In the genomic region with DNA sequence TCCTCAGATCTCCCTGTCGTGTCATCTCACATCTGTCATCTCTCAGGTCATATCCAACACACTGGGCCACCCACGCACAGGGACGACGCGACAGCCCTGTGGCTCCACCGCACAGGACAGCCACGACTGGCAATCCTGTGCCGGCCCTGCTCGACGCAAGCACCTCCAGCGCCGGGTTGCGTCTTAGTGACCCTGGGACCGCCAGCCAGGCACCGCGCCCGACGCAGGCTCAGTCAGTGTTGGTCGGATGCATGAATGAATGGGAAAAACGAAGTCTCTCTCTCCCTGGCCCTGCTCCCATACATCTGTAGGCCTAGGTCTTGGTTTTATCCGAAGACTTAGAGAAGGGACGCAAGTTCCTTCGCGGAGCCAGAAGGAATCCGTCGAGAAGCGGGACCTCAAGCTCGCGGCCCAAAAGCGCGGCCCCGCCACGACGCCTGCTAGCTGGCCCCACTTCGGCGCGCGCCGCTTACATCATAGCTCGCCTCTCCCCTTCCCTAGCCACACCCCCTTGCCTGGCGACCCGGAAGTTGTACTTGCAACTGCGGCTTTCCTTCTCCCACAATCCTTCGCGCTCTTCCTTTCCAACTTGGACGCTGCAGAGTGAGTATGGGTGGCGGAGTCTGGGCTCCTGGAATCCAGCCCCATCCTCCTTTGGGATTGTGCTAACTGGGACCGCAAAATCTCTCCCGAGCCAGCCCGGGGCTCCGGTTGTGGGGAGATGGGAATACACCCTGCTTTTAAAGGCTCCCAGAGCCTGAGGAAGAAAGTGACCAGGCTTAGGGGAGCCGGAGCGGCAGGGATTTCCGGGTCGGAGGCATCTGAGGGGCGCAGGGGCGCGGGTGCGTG, we compare ENCODE assay signal across 1 cellular context.
TF ChIP-seq lines count a peak whose summit lies in the region.

A gene (plus strand): TSS at position 577 of the 849 bp plus-strand sequence. CDS start 413 bp downstream, outside the sequence.

TF ChIP-seq in A549, 52 proteins besides CTCF, POLR2A, EP300 and RAD21 (continued from another document):
- TF ChIP-seq FOSL2 (IDR thresholded peaks at IDR 0.05) (no peak), FOSL2 (CRISPR knock-in tag; IDR thresholded peaks at IDR 0.05) (no peak), CHD4 (IDR thresholded peaks at IDR 0.05; ENCODE audit: borderline replicate concordance) (no peak), POLR2AphosphoS2 (conservative IDR thresholded peaks at IDR 0.05; ENCODE audit: low read length) (no peak), NPAS2 (CRISPR knock-in tag; IDR thresholded peaks at IDR 0.05; ENCODE audit: borderline replicate concordance) (no peak), ZSCAN20 (CRISPR knock-in tag; IDR thresholded peaks at IDR 0.05) (peak; percentile 78; the same call in 1 of the 2 replicates), TFCP2L1 (CRISPR knock-in tag; IDR thresholded peaks at IDR 0.05) (peak; percentile 55; the same call in 1 of the 2 replicates), PHF8 (IDR thresholded peaks at IDR 0.05; ENCODE audit: borderline replicate concordance, low read depth) (peak; percentile 72), MYC (IDR thresholded peaks at IDR 0.05; ENCODE audit: borderline replicate concordance, low read length) (peak; percentile 59; the same call in 1 of the 2 replicates), NR3C1 (IDR thresholded peaks at IDR 0.05) (no peak), GATA3 (IDR thresholded peaks at IDR 0.05; ENCODE audit: borderline replicate concordance) (peak; percentile 45), HOXA7 (CRISPR knock-in tag; IDR thresholded peaks at IDR 0.05) (no peak), ZC3H11A (IDR thresholded peaks at IDR 0.05) (no peak), NFE2L2 (conservative IDR thresholded peaks at IDR 0.05; ENCODE audit: low read length) (no peak), RCOR1 (IDR thresholded peaks at IDR 0.05; ENCODE audit: low read depth, low read length) (no peak), MAFK (IDR thresholded peaks at IDR 0.05; ENCODE audit: partially characterized antibody) (no peak), CHD2 (IDR thresholded peaks at IDR 0.05; ENCODE audit: low read length, partially characterized antibody) (no peak), KDM1A (IDR thresholded peaks at IDR 0.05; ENCODE audit: low read depth) (no peak), CEBPB (IDR thresholded peaks at IDR 0.05) (peak in 1 of 2 experiments; percentile 82; a peak in 2 of 4 replicates), KDM5A (IDR thresholded peaks at IDR 0.05) (no peak), RFX5 (IDR thresholded peaks at IDR 0.05) (no peak), FOSB (CRISPR knock-in tag; IDR thresholded peaks at IDR 0.05) (no peak), ESRRA (IDR thresholded peaks at IDR 0.05; ENCODE audit: borderline replicate concordance, low read length) (no peak), JUN (IDR thresholded peaks at IDR 0.05) (peak; percentile 96 to 99), BHLHE40 (IDR thresholded peaks at IDR 0.05; ENCODE audit: low read depth, low read length) (no peak), ZFP36 (IDR thresholded peaks at IDR 0.05; ENCODE audit: borderline replicate concordance, partially characterized antibody) (no peak), HOXB5 (CRISPR knock-in tag; IDR thresholded peaks at IDR 0.05) (peak; percentile 89; the same call in 1 of the 2 replicates), CBX8 (IDR thresholded peaks at IDR 0.05) (no peak), EHMT2 (IDR thresholded peaks at IDR 0.05; ENCODE audit: low read depth) (no peak), RNF2 (IDR thresholded peaks at IDR 0.05; ENCODE audit: borderline replicate concordance, low read depth) (peak; percentile 80; the same call in 1 of the 2 replicates), HEYL (CRISPR knock-in tag; IDR thresholded peaks at IDR 0.05) (no peak), ZNF302 (CRISPR knock-in tag; IDR thresholded peaks at IDR 0.05) (no peak), HDAC2 (IDR thresholded peaks at IDR 0.05) (peak; percentile 27; the same call in 1 of the 2 replicates)
- TF ChIP-seq, protein P1, sequence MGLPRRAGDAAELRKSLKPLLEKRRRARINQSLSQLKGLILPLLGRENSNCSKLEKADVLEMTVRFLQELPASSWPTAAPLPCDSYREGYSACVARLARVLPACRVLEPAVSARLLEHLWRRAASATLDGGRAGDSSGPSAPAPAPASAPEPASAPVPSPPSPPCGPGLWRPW (IDR thresholded peaks at IDR 0.05) = no peak
- TF ChIP-seq, protein P2, sequence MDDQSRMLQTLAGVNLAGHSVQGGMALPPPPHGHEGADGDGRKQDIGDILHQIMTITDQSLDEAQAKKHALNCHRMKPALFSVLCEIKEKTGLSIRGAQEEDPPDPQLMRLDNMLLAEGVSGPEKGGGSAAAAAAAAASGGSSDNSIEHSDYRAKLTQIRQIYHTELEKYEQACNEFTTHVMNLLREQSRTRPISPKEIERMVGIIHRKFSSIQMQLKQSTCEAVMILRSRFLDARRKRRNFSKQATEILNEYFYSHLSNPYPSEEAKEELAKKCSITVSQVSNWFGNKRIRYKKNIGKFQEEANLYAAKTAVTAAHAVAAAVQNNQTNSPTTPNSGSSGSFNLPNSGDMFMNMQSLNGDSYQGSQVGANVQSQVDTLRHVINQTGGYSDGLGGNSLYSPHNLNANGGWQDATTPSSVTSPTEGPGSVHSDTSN (IDR thresholded peaks at IDR 0.05) = 0 out of 2 replicates have a peak, but pooled peaks have one; percentile 43
- TF ChIP-seq, protein P3, sequence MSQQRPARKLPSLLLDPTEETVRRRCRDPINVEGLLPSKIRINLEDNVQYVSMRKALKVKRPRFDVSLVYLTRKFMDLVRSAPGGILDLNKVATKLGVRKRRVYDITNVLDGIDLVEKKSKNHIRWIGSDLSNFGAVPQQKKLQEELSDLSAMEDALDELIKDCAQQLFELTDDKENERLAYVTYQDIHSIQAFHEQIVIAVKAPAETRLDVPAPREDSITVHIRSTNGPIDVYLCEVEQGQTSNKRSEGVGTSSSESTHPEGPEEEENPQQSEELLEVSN (IDR thresholded peaks at IDR 0.05; ENCODE audit: borderline replicate concordance, low read depth) = peak; percentile 100
- TF ChIP-seq, protein P4, sequence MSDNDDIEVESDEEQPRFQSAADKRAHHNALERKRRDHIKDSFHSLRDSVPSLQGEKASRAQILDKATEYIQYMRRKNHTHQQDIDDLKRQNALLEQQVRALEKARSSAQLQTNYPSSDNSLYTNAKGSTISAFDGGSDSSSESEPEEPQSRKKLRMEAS (IDR thresholded peaks at IDR 0.05) = peak; percentile 100
- TF ChIP-seq, protein P5, sequence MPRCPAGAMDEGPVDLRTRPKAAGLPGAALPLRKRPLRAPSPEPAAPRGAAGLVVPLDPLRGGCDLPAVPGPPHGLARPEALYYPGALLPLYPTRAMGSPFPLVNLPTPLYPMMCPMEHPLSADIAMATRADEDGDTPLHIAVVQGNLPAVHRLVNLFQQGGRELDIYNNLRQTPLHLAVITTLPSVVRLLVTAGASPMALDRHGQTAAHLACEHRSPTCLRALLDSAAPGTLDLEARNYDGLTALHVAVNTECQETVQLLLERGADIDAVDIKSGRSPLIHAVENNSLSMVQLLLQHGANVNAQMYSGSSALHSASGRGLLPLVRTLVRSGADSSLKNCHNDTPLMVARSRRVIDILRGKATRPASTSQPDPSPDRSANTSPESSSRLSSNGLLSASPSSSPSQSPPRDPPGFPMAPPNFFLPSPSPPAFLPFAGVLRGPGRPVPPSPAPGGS (IDR thresholded peaks at IDR 0.05) = peak; percentile 98
- TF ChIP-seq, protein P6, sequence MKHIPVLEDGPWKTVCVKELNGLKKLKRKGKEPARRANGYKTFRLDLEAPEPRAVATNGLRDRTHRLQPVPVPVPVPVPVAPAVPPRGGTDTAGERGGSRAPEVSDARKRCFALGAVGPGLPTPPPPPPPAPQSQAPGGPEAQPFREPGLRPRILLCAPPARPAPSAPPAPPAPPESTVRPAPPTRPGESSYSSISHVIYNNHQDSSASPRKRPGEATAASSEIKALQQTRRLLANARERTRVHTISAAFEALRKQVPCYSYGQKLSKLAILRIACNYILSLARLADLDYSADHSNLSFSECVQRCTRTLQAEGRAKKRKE (CRISPR knock-in tag; IDR thresholded peaks at IDR 0.05; ENCODE audit: low read depth) = peak; percentile 83
- TF ChIP-seq, protein P7, sequence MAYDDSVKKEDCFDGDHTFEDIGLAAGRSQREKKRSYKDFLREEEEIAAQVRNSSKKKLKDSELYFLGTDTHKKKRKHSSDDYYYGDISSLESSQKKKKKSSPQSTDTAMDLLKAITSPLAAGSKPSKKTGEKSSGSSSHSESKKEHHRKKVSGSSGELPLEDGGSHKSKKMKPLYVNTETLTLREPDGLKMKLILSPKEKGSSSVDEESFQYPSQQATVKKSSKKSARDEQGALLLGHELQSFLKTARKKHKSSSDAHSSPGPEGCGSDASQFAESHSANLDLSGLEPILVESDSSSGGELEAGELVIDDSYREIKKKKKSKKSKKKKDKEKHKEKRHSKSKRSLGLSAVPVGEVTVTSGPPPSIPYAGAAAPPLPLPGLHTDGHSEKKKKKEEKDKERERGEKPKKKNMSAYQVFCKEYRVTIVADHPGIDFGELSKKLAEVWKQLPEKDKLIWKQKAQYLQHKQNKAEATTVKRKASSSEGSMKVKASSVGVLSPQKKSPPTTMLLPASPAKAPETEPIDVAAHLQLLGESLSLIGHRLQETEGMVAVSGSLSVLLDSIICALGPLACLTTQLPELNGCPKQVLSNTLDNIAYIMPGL (CRISPR knock-in tag; IDR thresholded peaks at IDR 0.05; ENCODE audit: borderline replicate concordance) = peak; percentile 70; the same call in 1 of the 2 replicates
- TF ChIP-seq, protein P8, sequence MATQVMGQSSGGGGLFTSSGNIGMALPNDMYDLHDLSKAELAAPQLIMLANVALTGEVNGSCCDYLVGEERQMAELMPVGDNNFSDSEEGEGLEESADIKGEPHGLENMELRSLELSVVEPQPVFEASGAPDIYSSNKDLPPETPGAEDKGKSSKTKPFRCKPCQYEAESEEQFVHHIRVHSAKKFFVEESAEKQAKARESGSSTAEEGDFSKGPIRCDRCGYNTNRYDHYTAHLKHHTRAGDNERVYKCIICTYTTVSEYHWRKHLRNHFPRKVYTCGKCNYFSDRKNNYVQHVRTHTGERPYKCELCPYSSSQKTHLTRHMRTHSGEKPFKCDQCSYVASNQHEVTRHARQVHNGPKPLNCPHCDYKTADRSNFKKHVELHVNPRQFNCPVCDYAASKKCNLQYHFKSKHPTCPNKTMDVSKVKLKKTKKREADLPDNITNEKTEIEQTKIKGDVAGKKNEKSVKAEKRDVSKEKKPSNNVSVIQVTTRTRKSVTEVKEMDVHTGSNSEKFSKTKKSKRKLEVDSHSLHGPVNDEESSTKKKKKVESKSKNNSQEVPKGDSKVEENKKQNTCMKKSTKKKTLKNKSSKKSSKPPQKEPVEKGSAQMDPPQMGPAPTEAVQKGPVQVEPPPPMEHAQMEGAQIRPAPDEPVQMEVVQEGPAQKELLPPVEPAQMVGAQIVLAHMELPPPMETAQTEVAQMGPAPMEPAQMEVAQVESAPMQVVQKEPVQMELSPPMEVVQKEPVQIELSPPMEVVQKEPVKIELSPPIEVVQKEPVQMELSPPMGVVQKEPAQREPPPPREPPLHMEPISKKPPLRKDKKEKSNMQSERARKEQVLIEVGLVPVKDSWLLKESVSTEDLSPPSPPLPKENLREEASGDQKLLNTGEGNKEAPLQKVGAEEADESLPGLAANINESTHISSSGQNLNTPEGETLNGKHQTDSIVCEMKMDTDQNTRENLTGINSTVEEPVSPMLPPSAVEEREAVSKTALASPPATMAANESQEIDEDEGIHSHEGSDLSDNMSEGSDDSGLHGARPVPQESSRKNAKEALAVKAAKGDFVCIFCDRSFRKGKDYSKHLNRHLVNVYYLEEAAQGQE (IDR thresholded peaks at IDR 0.05) = 0 out of 2 replicates have a peak, but pooled peaks have one; percentile 14
